In the genomic region with DNA sequence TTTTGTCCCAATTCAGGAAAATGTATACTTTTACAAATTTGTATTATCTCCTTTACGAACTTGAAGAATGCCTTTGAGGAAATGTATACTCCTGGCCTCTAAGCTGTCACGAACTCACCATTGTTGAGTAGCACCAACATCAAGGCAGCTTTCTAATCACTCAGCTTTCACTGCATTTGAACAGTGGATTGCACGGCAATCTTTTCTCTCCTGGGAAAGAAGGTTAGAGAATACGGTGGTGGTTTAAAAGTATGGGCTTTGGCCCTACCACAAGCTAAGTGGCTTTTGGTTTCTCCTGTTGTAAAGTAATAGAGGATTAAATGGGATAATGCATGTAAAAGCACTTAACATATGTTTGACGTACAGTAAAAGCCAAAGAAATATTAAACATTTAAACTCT, we compare ENCODE assay signal across 2 cellular contexts.
TF ChIP-seq lines count a peak whose summit lies in the region.

No MANE protein-coding gene starts in this region.

TF ChIP-seq in K562, 482 proteins besides CTCF, POLR2A, EP300 and RAD21:
- TF ChIP-seq, protein P1, sequence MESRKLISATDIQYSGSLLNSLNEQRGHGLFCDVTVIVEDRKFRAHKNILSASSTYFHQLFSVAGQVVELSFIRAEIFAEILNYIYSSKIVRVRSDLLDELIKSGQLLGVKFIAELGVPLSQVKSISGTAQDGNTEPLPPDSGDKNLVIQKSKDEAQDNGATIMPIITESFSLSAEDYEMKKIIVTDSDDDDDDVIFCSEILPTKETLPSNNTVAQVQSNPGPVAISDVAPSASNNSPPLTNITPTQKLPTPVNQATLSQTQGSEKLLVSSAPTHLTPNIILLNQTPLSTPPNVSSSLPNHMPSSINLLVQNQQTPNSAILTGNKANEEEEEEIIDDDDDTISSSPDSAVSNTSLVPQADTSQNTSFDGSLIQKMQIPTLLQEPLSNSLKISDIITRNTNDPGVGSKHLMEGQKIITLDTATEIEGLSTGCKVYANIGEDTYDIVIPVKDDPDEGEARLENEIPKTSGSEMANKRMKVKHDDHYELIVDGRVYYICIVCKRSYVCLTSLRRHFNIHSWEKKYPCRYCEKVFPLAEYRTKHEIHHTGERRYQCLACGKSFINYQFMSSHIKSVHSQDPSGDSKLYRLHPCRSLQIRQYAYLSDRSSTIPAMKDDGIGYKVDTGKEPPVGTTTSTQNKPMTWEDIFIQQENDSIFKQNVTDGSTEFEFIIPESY (CRISPR knock-in tag; IDR thresholded peaks at IDR 0.05), result no peak
- TF ChIP-seq, protein P2, sequence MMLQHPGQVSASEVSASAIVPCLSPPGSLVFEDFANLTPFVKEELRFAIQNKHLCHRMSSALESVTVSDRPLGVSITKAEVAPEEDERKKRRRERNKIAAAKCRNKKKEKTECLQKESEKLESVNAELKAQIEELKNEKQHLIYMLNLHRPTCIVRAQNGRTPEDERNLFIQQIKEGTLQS (IDR thresholded peaks at IDR 0.05), result no peak
- TF ChIP-seq, protein P2 (CRISPR knock-in tag; conservative IDR thresholded peaks at IDR 0.05), result no peak
- TF ChIP-seq CBFA2T3 (IDR thresholded peaks at IDR 0.05), result no peak
- TF ChIP-seq, protein P3, sequence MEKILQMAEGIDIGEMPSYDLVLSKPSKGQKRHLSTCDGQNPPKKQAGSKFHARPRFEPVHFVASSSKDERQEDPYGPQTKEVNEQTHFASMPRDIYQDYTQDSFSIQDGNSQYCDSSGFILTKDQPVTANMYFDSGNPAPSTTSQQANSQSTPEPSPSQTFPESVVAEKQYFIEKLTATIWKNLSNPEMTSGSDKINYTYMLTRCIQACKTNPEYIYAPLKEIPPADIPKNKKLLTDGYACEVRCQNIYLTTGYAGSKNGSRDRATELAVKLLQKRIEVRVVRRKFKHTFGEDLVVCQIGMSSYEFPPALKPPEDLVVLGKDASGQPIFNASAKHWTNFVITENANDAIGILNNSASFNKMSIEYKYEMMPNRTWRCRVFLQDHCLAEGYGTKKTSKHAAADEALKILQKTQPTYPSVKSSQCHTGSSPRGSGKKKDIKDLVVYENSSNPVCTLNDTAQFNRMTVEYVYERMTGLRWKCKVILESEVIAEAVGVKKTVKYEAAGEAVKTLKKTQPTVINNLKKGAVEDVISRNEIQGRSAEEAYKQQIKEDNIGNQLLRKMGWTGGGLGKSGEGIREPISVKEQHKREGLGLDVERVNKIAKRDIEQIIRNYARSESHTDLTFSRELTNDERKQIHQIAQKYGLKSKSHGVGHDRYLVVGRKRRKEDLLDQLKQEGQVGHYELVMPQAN (IDR thresholded peaks at IDR 0.05; ENCODE audit: borderline replicate concordance), result no peak

TF ChIP-seq in neural cell, 6 proteins besides CTCF, POLR2A, EP300 and RAD21:
- no peak for TF ChIP-seq MXI1 (conservative IDR thresholded peaks at IDR 0.05; ENCODE audit: poor library complexity, severe bottlenecking)
- no peak for TF ChIP-seq EZH2 (IDR thresholded peaks at IDR 0.05; ENCODE audit: borderline replicate concordance, insufficient read depth, low read length, poor library complexity, severe bottlenecking)
- TF ChIP-seq, protein P4, sequence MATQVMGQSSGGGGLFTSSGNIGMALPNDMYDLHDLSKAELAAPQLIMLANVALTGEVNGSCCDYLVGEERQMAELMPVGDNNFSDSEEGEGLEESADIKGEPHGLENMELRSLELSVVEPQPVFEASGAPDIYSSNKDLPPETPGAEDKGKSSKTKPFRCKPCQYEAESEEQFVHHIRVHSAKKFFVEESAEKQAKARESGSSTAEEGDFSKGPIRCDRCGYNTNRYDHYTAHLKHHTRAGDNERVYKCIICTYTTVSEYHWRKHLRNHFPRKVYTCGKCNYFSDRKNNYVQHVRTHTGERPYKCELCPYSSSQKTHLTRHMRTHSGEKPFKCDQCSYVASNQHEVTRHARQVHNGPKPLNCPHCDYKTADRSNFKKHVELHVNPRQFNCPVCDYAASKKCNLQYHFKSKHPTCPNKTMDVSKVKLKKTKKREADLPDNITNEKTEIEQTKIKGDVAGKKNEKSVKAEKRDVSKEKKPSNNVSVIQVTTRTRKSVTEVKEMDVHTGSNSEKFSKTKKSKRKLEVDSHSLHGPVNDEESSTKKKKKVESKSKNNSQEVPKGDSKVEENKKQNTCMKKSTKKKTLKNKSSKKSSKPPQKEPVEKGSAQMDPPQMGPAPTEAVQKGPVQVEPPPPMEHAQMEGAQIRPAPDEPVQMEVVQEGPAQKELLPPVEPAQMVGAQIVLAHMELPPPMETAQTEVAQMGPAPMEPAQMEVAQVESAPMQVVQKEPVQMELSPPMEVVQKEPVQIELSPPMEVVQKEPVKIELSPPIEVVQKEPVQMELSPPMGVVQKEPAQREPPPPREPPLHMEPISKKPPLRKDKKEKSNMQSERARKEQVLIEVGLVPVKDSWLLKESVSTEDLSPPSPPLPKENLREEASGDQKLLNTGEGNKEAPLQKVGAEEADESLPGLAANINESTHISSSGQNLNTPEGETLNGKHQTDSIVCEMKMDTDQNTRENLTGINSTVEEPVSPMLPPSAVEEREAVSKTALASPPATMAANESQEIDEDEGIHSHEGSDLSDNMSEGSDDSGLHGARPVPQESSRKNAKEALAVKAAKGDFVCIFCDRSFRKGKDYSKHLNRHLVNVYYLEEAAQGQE (IDR thresholded peaks at IDR 0.05; ENCODE audit: borderline replicate concordance), result no peak
- no peak for TF ChIP-seq POLR2AphosphoS5 (IDR thresholded peaks at IDR 0.05)
- TF ChIP-seq TAF1 (IDR thresholded peaks at IDR 0.05; ENCODE audit: low read depth), result no peak
- TF ChIP-seq SMC3 (conservative IDR thresholded peaks at IDR 0.05; ENCODE audit: poor library complexity), result no peak
TF ChIP-seq in neural cell: peak in this region for 0.
